18 cellular contexts compared by ENCODE assay signal in genomic region chr6:149467265-149467664, GRCh38. TPM values are rescaled to one million over a fixed set of nuclear protein-coding genes. Genes with fewer than 3 reads are reported as not detected.
DNase-seq lines count a peak whose midpoint lies in the region; ATAC-seq and TF ChIP-seq lines count a peak whose summit lies in the region.
"Had no signal": no experiment of that assay in that cellular context is flagged by ENCODE, and none has a peak within 500 bp of the region (broad histone marks: within the 10 kb centered on the region; RNA-seq: fewer than 3 reads in every experiment).

No MANE protein-coding gene starts in this region.

- BruUV-seq in OCI-LY7 (replicated peaks; lab: Mats Ljungman, UMichigan) = no TSS peak

- H3K79me2 ChIP-seq in OCI-LY7 (ENCODE audit: insufficient read depth, low read depth, low read length) = peaks cover 49% of the 10 kb centered on the region; the same call in 1 of the 2 replicates

- peak overlapping the region; percentile 91 for H3K4me2 ChIP-seq in BLaER1
- H3K4me2 ChIP-seq in OCI-LY7 (ENCODE audit: low read length) = peak overlapping the region; percentile 97

- H3K4me3 ChIP-seq in BLaER1 = 0 out of 2 replicates have a peak overlapping the region, but pooled peaks have one; percentile 14
- H3K4me3 ChIP-seq in CD4-positive, alpha-beta memory T cell (ENCODE audit: low read length in 2 of 2) = no peak overlapping the region
- H3K4me3 ChIP-seq in OCI-LY7 (ENCODE audit: low read depth, low read length, poor library complexity, severe bottlenecking) = peak overlapping the region; percentile 62
- H3K4me3 ChIP-seq: K562, Peyer's patch had no signal

- POLR2A ChIA-PET in CD4-positive, alpha-beta memory T cell (lab: Charles Lee; ENCODE audit: partially characterized antibody) = interaction anchor here (0.7 kb wide), 1 partner anchor 22 kb away, joined by 3 read pairs; no protein-coding TSS in a partner anchor
- POLR2A ChIA-PET in OCI-LY7 (lab: Charles Lee) = interaction anchor here (0.5 to 3.4 kb wide), 7 partner anchors 11 to 353 kb away, joined by 3 to 31 read pairs (median 3); no protein-coding TSS in a partner anchor

- H3K36me3 Mint-ChIP-seq in CD4-positive, alpha-beta memory T cell = peaks cover 43 to 75% of the 10 kb centered on the region in 2 donors
- H3K36me3 Mint-ChIP-seq in naive B cell = peaks cover 24 to 28% of the 10 kb centered on the region in 2 donors
- H3K36me3 Mint-ChIP-seq in activated naive CD8-positive, alpha-beta T cell treated with anti-CD3 and anti-CD28 coated beads, Interleukin-2, amount 50 U/mL, for 24 hours (ENCODE audit: low read depth) = peaks cover 33% of the 10 kb centered on the region

- no peaks in the 10 kb centered on the region for H3K9me2 ChIP-seq in OCI-LY7 (ENCODE audit: insufficient read depth, low read length)

- no peak overlapping the region for H2AFZ ChIP-seq in OCI-LY7 (ENCODE audit: low read length)

- no peaks in the 10 kb centered on the region for H3K9me3 Mint-ChIP-seq in CD4-positive, alpha-beta memory T cell
- H3K9me3 Mint-ChIP-seq in naive B cell = no peaks in the 10 kb centered on the region
- no peaks in the 10 kb centered on the region for H3K9me3 Mint-ChIP-seq in activated naive CD8-positive, alpha-beta T cell treated with anti-CD3 and anti-CD28 coated beads, Interleukin-2, amount 50 U/mL, for 24 hours
- H3K9me3 Mint-ChIP-seq: CD8-positive, alpha-beta T cell had no signal

- H3K9me3 ChIP-seq in BLaER1 (peaks cover 8% of the 10 kb centered on the region; the same call in 1 of the 2 replicates), OCI-LY7 (ENCODE audit: low read length) (peaks cover 7% of the 10 kb centered on the region; the same call in 1 of the 2 replicates)
- H3K9me3 ChIP-seq in CD4-positive, alpha-beta memory T cell (ENCODE audit: control insufficient read depth in 1 of 2, low read length in 2 of 2) = no peaks in the 10 kb centered on the region
- H3K9me3 ChIP-seq: Peyer's patch had no signal

- peaks cover 83% of the 10 kb centered on the region for H3K4me1 ChIP-seq in BLaER1
- H3K4me1 ChIP-seq in CD4-positive, alpha-beta memory T cell (ENCODE audit: insufficient read depth, low read length) = peaks cover 72% of the 10 kb centered on the region
- H3K4me1 ChIP-seq in OCI-LY7 (ENCODE audit: insufficient read depth, low read length, poor library complexity, severe bottlenecking) = peaks cover 80% of the 10 kb centered on the region

- H4K20me1 ChIP-seq in BLaER1 (peaks cover 83% of the 10 kb centered on the region), OCI-LY7 (ENCODE audit: insufficient read depth, low read length) (no peaks in the 10 kb centered on the region)

- H3K27me3 Mint-ChIP-seq in CD4-positive, alpha-beta memory T cell = no peaks in the 10 kb centered on the region
- no peaks in the 10 kb centered on the region for H3K27me3 Mint-ChIP-seq in naive B cell
- H3K27me3 Mint-ChIP-seq in activated naive CD8-positive, alpha-beta T cell treated with anti-CD3 and anti-CD28 coated beads, Interleukin-2, amount 50 U/mL, for 24 hours = no peaks in the 10 kb centered on the region

- DNase-seq in CD4-positive, alpha-beta memory T cell = no peak
- DNase-seq in OCI-LY7 (ENCODE audit: low spot score) (peak; percentile 27), naive B cell (no peak), NCI-H2029 (lab: John Stamatoyannopoulos, UW) (no peak), mesenteric fat pad (ENCODE audit: low spot score) (no peak)
- DNase-seq in activated naive CD8-positive, alpha-beta T cell treated with anti-CD3 and anti-CD28 coated beads, Interleukin-2, amount 50 U/mL, for 24 hours = no peak
- DNase-seq: CD8-positive, alpha-beta T cell; DMS79 treated with DMSO at 0.1 percent for 48 hours; GOT3; NCI-H1417 treated with DMSO at 0.1 percent for 48 hours; NCI-H2081; NCI-H510A; NCI-H82; Peyer's patch had no signal

- TF ChIP-seq CTCF in OCI-LY7 (conservative IDR thresholded peaks at IDR 0.05; ENCODE audit: low read length) = no peak

- ATAC-seq in naive B cell (ENCODE audit: low read depth in 2 of 2) = no peak
- no peak for ATAC-seq in activated naive CD8-positive, alpha-beta T cell treated with anti-CD3 and anti-CD28 coated beads, Interleukin-2, amount 50 U/mL, for 24 hours
- ATAC-seq: CD8-positive, alpha-beta T cell; K562; Right ventricle myocardium inferior had no signal

- H3K27me3 ChIP-seq in BLaER1 = no peaks in the 10 kb centered on the region
- no peaks in the 10 kb centered on the region for H3K27me3 ChIP-seq in CD4-positive, alpha-beta memory T cell (ENCODE audit: insufficient read depth, low read length)
- H3K27me3 ChIP-seq: Peyer's patch had no signal

- CTCF ChIA-PET in CD4-positive, alpha-beta memory T cell (lab: Charles Lee; ENCODE audit: partially characterized antibody) = interaction anchor here (0.7 to 3.7 kb wide), 3 partner anchors 28 to 50 kb away, joined by 3 to 29 read pairs (median 3); no protein-coding TSS in a partner anchor
- CTCF ChIA-PET in OCI-LY7 (lab: Charles Lee; ENCODE audit: unreplicated experiment) = interaction anchor here (1.2 kb wide), 1 partner anchor 17 kb away, joined by 3 read pairs; no protein-coding TSS in a partner anchor

- peak overlapping the region in 5 of 7 donors; percentile 53 to 91 (median 80) for H3K27ac Mint-ChIP-seq in CD4-positive, alpha-beta memory T cell
- peak overlapping the region; percentile 94 to 99 (median 98) for H3K27ac Mint-ChIP-seq in naive B cell
- H3K27ac Mint-ChIP-seq in activated naive CD8-positive, alpha-beta T cell treated with anti-CD3 and anti-CD28 coated beads, Interleukin-2, amount 50 U/mL, for 24 hours = no peak overlapping the region

- intact Hi-C loops in CD4-positive, alpha-beta memory T cell (cut with micrococcal nuclease) = no loop called here
- intact Hi-C loops in OCI-LY7 (cut with micrococcal nuclease; ENCODE audit: unreplicated experiment) = loop anchor here (5.0 kb wide), 1 partner anchor 705 kb away; no protein-coding TSS in a partner anchor

- peaks cover 45 to 84% (median 67%) of the 10 kb centered on the region in 4 donors for H3K4me1 Mint-ChIP-seq in CD4-positive, alpha-beta memory T cell
- H3K4me1 Mint-ChIP-seq in naive B cell = peaks cover 76 to 96% (median 89%) of the 10 kb centered on the region in 3 donors
- H3K4me1 Mint-ChIP-seq in activated naive CD8-positive, alpha-beta T cell treated with anti-CD3 and anti-CD28 coated beads, Interleukin-2, amount 50 U/mL, for 24 hours = peaks cover 54% of the 10 kb centered on the region

- H3K36me3 ChIP-seq in BLaER1 (peaks cover 74% of the 10 kb centered on the region), OCI-LY7 (ENCODE audit: insufficient read depth, low read length) (peaks cover 51% of the 10 kb centered on the region)
- peaks cover 46% of the 10 kb centered on the region for H3K36me3 ChIP-seq in CD4-positive, alpha-beta memory T cell (ENCODE audit: insufficient read depth, low read length)
- H3K36me3 ChIP-seq: Peyer's patch had no signal

- H3K9ac ChIP-seq in BLaER1 = 0 out of 2 replicates have a peak overlapping the region, but pooled peaks have one; percentile 50

- peak overlapping the region in 2 of 8 donors; percentile 15 to 79 for H3K4me3 Mint-ChIP-seq in CD4-positive, alpha-beta memory T cell
- peak overlapping the region; percentile 47 to 99 (median 88) for H3K4me3 Mint-ChIP-seq in naive B cell
- H3K4me3 Mint-ChIP-seq in activated naive CD8-positive, alpha-beta T cell treated with anti-CD3 and anti-CD28 coated beads, Interleukin-2, amount 50 U/mL, for 24 hours = no peak overlapping the region
- H3K4me3 Mint-ChIP-seq: CD8-positive, alpha-beta T cell had no signal

- H3K27ac ChIP-seq in BLaER1 (peak overlapping the region; percentile 76), OCI-LY7 (ENCODE audit: low read depth, low read length, poor library complexity, severe bottlenecking) (peak overlapping the region; percentile 99)
- no peak overlapping the region for H3K27ac ChIP-seq in CD4-positive, alpha-beta memory T cell (ENCODE audit: low read depth, low read length)
- H3K27ac ChIP-seq: HL-60 had no signal

RNA-seq across cellular contexts. Expression of gene ZC3H12D, which starts 17.5 kb away (rescaled TPM):
- total RNA-seq in CD4-positive, alpha-beta memory T cell = 100 to 1,000 TPM in 1 of 2 experiments, 10 to 100 TPM in 1; 91.5 to 106 TPM
- polyA plus RNA-seq in CD4-positive, alpha-beta memory T cell = 1 to 10 TPM; 3.1 to 9.8 TPM
- 12.8 and 14.0 TPM in 2 replicates for total RNA-seq in OCI-LY7 (2014; rRNA removed; shearing (Covaris generic))
- total RNA-seq in OCI-LY7 (2022) (14.8 and 22.6 TPM in 2 replicates), mesenteric fat pad (3.0 TPM)
- 1 to 10 TPM; 4.7 to 9.2 (median 7.3) TPM for polyA plus RNA-seq in naive B cell (ENCODE audit: low read depth in 6 of 6)

Comparison
In these comparisons a context has a peak if more than half of its experiments do, and no peak if none do; other contexts are left out.
1. H3K4me3 ChIP-seq: peak in BLaER1 (single experiment) and OCI-LY7 (single experiment); none in CD4-positive, alpha-beta memory T cell (0 of 2).